1 cellular context compared by ENCODE assay signal in the genomic region with DNA sequence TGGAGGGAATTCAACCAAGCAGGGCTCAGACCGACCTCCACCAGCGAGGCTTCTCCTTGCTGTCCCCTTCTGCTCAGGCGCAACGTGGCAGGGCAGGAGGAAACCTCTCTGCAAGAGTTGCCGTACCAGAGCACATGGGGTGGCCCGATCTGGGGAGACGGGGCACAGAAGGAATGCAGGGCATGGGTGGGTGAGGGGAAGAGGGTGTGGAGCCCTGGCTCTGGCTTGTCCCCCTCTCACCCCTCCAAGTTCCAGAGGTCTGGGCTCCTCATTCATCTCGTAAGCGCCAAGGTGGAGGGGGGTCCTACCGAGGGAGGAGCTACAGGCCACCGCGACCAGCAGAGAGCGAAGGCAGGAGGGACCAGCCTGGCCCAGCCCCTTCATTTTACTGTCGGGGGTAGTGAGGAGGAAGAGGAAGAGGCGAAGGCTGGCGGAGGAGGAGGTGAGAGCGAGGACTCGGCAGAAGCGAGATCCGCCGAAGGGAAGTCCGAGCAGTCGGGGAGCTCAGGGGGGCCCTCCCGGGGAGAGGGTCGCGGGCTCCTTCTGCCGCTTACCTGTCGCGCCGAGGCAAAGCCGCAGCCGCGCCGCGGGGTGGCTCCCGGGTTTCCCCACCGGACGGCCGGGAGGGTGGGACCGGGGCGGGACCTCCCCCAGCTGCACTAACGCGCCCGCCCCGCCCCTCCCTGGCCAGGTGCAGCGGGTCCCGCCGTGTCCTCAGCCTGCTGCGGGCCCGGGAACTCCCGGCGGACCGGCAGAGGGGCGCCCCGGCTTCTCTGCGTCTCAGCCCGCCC.
TF ChIP-seq lines count a peak whose summit lies in the region.

A gene with protein sequence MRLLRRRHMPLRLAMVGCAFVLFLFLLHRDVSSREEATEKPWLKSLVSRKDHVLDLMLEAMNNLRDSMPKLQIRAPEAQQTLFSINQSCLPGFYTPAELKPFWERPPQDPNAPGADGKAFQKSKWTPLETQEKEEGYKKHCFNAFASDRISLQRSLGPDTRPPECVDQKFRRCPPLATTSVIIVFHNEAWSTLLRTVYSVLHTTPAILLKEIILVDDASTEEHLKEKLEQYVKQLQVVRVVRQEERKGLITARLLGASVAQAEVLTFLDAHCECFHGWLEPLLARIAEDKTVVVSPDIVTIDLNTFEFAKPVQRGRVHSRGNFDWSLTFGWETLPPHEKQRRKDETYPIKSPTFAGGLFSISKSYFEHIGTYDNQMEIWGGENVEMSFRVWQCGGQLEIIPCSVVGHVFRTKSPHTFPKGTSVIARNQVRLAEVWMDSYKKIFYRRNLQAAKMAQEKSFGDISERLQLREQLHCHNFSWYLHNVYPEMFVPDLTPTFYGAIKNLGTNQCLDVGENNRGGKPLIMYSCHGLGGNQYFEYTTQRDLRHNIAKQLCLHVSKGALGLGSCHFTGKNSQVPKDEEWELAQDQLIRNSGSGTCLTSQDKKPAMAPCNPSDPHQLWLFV (minus strand): TSS at position 360 of the 791 bp plus-strand sequence. CDS start 11,625 bp downstream, outside the sequence.

TF ChIP-seq in IMR-90, 13 proteins besides CTCF, POLR2A, EP300 and RAD21 (continued from another document):
- TF ChIP-seq, protein P1, sequence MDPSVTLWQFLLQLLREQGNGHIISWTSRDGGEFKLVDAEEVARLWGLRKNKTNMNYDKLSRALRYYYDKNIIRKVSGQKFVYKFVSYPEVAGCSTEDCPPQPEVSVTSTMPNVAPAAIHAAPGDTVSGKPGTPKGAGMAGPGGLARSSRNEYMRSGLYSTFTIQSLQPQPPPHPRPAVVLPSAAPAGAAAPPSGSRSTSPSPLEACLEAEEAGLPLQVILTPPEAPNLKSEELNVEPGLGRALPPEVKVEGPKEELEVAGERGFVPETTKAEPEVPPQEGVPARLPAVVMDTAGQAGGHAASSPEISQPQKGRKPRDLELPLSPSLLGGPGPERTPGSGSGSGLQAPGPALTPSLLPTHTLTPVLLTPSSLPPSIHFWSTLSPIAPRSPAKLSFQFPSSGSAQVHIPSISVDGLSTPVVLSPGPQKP (IDR thresholded peaks at IDR 0.05; ENCODE audit: borderline replicate concordance, low read depth, low read length) = no peak
- no peak for TF ChIP-seq CHD1 (IDR thresholded peaks at IDR 0.05; ENCODE audit: low read depth, low read length)
- no peak for TF ChIP-seq MAZ (IDR thresholded peaks at IDR 0.05; ENCODE audit: borderline replicate concordance, low read depth, low read length)
- no peak for TF ChIP-seq RCOR1 (IDR thresholded peaks at IDR 0.05; ENCODE audit: insufficient replicate concordance, low read length)
- no peak for TF ChIP-seq MXI1 (IDR thresholded peaks at IDR 0.05; ENCODE audit: borderline replicate concordance, low read depth, low read length)
- TF ChIP-seq, protein P2, sequence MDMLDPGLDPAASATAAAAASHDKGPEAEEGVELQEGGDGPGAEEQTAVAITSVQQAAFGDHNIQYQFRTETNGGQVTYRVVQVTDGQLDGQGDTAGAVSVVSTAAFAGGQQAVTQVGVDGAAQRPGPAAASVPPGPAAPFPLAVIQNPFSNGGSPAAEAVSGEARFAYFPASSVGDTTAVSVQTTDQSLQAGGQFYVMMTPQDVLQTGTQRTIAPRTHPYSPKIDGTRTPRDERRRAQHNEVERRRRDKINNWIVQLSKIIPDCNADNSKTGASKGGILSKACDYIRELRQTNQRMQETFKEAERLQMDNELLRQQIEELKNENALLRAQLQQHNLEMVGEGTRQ (IDR thresholded peaks at IDR 0.05; ENCODE audit: low read depth, low read length) = no peak
- TF ChIP-seq RFX5 (IDR thresholded peaks at IDR 0.05; ENCODE audit: low read depth, low read length) = no peak
- no peak for TF ChIP-seq BHLHE40 (IDR thresholded peaks at IDR 0.05; ENCODE audit: low read depth, low read length)
- no peak for TF ChIP-seq FOS (IDR thresholded peaks at IDR 0.05; ENCODE audit: low read depth, low read length)
